In the genomic region with DNA sequence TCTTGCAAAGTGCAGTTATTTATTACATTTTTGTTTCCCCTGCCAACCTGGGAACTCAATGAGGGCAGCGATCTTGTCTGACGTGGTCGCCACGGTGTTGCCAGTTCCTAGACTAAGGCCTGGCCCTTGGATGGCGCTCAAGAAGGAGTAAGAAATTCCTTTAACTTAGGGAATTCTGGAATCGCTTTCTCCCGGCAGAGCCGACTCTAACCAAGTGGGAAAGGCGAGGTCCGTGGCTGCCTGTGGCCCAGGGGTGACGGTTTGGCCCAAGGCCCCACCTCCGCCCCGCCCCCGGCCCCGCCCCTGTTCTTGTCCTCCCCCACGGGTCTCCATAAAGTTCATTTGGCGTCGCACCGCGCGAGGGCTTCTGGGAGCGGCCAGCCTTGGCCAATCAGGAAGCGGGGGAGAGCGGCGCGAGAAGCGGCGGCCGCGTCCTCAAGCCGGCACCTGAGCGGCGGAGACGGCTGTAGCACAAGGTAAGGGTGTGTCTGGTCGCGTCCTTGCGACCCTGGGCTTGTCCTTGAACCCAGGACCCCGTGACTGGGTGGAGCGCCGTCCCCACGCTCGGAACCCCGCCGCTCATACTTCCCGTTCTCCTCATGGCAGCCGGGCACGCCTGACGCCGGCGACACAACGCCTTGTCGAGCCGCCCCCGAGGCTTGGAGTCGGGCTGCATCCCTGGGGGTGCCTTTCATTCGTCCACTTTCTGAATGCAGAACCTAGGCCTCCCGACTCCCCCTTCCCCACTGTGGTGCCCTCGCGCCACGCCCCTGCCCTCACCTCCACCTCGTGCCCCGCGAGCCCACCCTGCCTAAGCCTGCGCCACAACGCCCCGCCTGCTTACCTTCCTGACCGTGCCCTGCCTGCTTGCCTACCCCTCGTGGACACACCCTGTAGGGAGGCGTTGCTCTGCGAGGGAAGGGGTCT, we compare ENCODE assay signal across 1 cellular context.
A peak's percentile ranks its signal among the peaks of the same experiment; 100 is the strongest.
TF ChIP-seq lines count a peak whose summit lies in the region.

NUP93 (plus strand) TSS at position 394 of the 927 bp plus-strand sequence. CDS start 18,119 bp downstream, outside the sequence.

TF ChIP-seq in HepG2, 621 proteins besides CTCF, POLR2A, EP300 and RAD21 (continued from another document and continues in another):
- TF ChIP-seq, protein P1, sequence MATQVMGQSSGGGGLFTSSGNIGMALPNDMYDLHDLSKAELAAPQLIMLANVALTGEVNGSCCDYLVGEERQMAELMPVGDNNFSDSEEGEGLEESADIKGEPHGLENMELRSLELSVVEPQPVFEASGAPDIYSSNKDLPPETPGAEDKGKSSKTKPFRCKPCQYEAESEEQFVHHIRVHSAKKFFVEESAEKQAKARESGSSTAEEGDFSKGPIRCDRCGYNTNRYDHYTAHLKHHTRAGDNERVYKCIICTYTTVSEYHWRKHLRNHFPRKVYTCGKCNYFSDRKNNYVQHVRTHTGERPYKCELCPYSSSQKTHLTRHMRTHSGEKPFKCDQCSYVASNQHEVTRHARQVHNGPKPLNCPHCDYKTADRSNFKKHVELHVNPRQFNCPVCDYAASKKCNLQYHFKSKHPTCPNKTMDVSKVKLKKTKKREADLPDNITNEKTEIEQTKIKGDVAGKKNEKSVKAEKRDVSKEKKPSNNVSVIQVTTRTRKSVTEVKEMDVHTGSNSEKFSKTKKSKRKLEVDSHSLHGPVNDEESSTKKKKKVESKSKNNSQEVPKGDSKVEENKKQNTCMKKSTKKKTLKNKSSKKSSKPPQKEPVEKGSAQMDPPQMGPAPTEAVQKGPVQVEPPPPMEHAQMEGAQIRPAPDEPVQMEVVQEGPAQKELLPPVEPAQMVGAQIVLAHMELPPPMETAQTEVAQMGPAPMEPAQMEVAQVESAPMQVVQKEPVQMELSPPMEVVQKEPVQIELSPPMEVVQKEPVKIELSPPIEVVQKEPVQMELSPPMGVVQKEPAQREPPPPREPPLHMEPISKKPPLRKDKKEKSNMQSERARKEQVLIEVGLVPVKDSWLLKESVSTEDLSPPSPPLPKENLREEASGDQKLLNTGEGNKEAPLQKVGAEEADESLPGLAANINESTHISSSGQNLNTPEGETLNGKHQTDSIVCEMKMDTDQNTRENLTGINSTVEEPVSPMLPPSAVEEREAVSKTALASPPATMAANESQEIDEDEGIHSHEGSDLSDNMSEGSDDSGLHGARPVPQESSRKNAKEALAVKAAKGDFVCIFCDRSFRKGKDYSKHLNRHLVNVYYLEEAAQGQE (IDR thresholded peaks at IDR 0.05; ENCODE audit: borderline replicate concordance in 1 of 2, low read depth in 1 of 2, low read length in 2 of 2), result no peak
- TF ChIP-seq JUND (CRISPR knock-in tag; IDR thresholded peaks at IDR 0.05) (no peak), ZMYM4 (CRISPR knock-in tag; IDR thresholded peaks at IDR 0.05) (peak; percentile 83), ZFP36 (IDR thresholded peaks at IDR 0.05; ENCODE audit: borderline replicate concordance, low read depth, low read length, partially characterized antibody) (no peak), ZNF607 (CRISPR knock-in tag; IDR thresholded peaks at IDR 0.05; ENCODE audit: borderline replicate concordance) (peak; percentile 87), ZBTB3 (CRISPR knock-in tag; IDR thresholded peaks at IDR 0.05; ENCODE audit: borderline replicate concordance, low read depth) (no peak), ZNF660 (CRISPR knock-in tag; IDR thresholded peaks at IDR 0.05; ENCODE audit: borderline replicate concordance, low read depth) (no peak), ZFP1 (CRISPR knock-in tag; IDR thresholded peaks at IDR 0.05) (peak; percentile 37; the same call in 1 of the 2 replicates), FOXK1 (CRISPR knock-in tag; IDR thresholded peaks at IDR 0.05; ENCODE audit: borderline replicate concordance, low read depth) (peak; percentile 81), ZNF839 (CRISPR knock-in tag; IDR thresholded peaks at IDR 0.05; ENCODE audit: borderline replicate concordance) (no peak; the same call in 1 of the 2 replicates), DR1 (CRISPR knock-in tag; IDR thresholded peaks at IDR 0.05) (no peak), NBN (conservative IDR thresholded peaks at IDR 0.05) (no peak), HDAC2 (CRISPR knock-in tag; IDR thresholded peaks at IDR 0.05) (peak; percentile 77), KLF16 (CRISPR knock-in tag; IDR thresholded peaks at IDR 0.05) (peak; percentile 24 to 83; a peak in 2 of 4 replicates), SPEN (CRISPR knock-in tag; IDR thresholded peaks at IDR 0.05; ENCODE audit: low read depth) (peak; percentile 93), SUZ12 (IDR thresholded peaks at IDR 0.05; ENCODE audit: low read depth, low read length) (peak; percentile 60), REXO4 (CRISPR knock-in tag; IDR thresholded peaks at IDR 0.05; ENCODE audit: borderline replicate concordance) (no peak), SP4 (CRISPR knock-in tag; IDR thresholded peaks at IDR 0.05) (peak; percentile 93), NCOA2 (CRISPR knock-in tag; IDR thresholded peaks at IDR 0.05) (peak; percentile 60), SRSF9 (IDR thresholded peaks at IDR 0.05; ENCODE audit: borderline replicate concordance, insufficient read depth, low read depth, low read length, poor library complexity, severe bottlenecking) (no peak), ZNF180 (CRISPR knock-in tag; IDR thresholded peaks at IDR 0.05; ENCODE audit: borderline replicate concordance, low read depth) (no peak; the same call in 1 of the 2 replicates), TCF12 (IDR thresholded peaks at IDR 0.05) (no peak), TCF12 (CRISPR knock-in tag; IDR thresholded peaks at IDR 0.05) (no peak), ZNF432 (CRISPR knock-in tag; IDR thresholded peaks at IDR 0.05; ENCODE audit: borderline replicate concordance) (no peak), ZFP36L2 (CRISPR knock-in tag; IDR thresholded peaks at IDR 0.05) (0 out of 2 replicates have a peak, but pooled peaks have one; percentile 13), SOX6 (IDR thresholded peaks at IDR 0.05) (no peak), SOX6 (CRISPR knock-in tag; IDR thresholded peaks at IDR 0.05) (peak; percentile 37; the same call in 1 of the 2 replicates), NCOA5 (CRISPR knock-in tag; IDR thresholded peaks at IDR 0.05) (no peak), ZNF143 (CRISPR knock-in tag; IDR thresholded peaks at IDR 0.05) (peak; percentile 91), ZIK1 (CRISPR knock-in tag; IDR thresholded peaks at IDR 0.05; ENCODE audit: borderline replicate concordance, low read depth) (no peak; the same call in 1 of the 2 replicates), ZNF282 (IDR thresholded peaks at IDR 0.05; ENCODE audit: partially characterized antibody) (no peak), MTA1 (CRISPR knock-in tag; IDR thresholded peaks at IDR 0.05; ENCODE audit: borderline replicate concordance) (peak; percentile 87; the same call in 1 of the 2 replicates), KLF12 (CRISPR knock-in tag; IDR thresholded peaks at IDR 0.05; ENCODE audit: borderline replicate concordance) (peak; percentile 85), ZNF496 (CRISPR knock-in tag; IDR thresholded peaks at IDR 0.05; ENCODE audit: insufficient replicate concordance) (no peak), PLRG1 (conservative IDR thresholded peaks at IDR 0.05) (no peak), BRF2 (CRISPR knock-in tag; IDR thresholded peaks at IDR 0.05) (no peak), NCOR1 (IDR thresholded peaks at IDR 0.05; ENCODE audit: borderline replicate concordance, low read length) (no peak; the same call in 1 of the 2 replicates), ZNF460 (CRISPR knock-in tag; IDR thresholded peaks at IDR 0.05; ENCODE audit: borderline replicate concordance) (no peak), ZNF484 (CRISPR knock-in tag; IDR thresholded peaks at IDR 0.05; ENCODE audit: borderline replicate concordance, low read depth) (no peak), ZNF644 (CRISPR knock-in tag; IDR thresholded peaks at IDR 0.05; ENCODE audit: low read depth) (no peak), ETV6 (CRISPR knock-in tag; conservative IDR thresholded peaks at IDR 0.05) (0 out of 2 replicates have a peak, but pooled peaks have one; percentile 71), TMF1 (CRISPR knock-in tag; IDR thresholded peaks at IDR 0.05; ENCODE audit: low read depth) (peak; percentile 53; the same call in 1 of the 2 replicates)
- TF ChIP-seq, protein P2, sequence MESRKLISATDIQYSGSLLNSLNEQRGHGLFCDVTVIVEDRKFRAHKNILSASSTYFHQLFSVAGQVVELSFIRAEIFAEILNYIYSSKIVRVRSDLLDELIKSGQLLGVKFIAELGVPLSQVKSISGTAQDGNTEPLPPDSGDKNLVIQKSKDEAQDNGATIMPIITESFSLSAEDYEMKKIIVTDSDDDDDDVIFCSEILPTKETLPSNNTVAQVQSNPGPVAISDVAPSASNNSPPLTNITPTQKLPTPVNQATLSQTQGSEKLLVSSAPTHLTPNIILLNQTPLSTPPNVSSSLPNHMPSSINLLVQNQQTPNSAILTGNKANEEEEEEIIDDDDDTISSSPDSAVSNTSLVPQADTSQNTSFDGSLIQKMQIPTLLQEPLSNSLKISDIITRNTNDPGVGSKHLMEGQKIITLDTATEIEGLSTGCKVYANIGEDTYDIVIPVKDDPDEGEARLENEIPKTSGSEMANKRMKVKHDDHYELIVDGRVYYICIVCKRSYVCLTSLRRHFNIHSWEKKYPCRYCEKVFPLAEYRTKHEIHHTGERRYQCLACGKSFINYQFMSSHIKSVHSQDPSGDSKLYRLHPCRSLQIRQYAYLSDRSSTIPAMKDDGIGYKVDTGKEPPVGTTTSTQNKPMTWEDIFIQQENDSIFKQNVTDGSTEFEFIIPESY (CRISPR knock-in tag; IDR thresholded peaks at IDR 0.05), result 0 out of 2 replicates have a peak, but pooled peaks have one; percentile 14
- TF ChIP-seq, protein P3, sequence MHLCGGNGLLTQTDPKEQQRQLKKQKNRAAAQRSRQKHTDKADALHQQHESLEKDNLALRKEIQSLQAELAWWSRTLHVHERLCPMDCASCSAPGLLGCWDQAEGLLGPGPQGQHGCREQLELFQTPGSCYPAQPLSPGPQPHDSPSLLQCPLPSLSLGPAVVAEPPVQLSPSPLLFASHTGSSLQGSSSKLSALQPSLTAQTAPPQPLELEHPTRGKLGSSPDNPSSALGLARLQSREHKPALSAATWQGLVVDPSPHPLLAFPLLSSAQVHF (CRISPR knock-in tag; IDR thresholded peaks at IDR 0.05), result no peak
- TF ChIP-seq, protein P4, sequence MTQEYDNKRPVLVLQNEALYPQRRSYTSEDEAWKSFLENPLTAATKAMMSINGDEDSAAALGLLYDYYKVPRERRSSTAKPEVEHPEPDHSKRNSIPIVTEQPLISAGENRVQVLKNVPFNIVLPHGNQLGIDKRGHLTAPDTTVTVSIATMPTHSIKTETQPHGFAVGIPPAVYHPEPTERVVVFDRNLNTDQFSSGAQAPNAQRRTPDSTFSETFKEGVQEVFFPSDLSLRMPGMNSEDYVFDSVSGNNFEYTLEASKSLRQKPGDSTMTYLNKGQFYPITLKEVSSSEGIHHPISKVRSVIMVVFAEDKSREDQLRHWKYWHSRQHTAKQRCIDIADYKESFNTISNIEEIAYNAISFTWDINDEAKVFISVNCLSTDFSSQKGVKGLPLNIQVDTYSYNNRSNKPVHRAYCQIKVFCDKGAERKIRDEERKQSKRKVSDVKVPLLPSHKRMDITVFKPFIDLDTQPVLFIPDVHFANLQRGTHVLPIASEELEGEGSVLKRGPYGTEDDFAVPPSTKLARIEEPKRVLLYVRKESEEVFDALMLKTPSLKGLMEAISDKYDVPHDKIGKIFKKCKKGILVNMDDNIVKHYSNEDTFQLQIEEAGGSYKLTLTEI (CRISPR knock-in tag; conservative IDR thresholded peaks at IDR 0.05), result no peak
- TF ChIP-seq, protein P5, sequence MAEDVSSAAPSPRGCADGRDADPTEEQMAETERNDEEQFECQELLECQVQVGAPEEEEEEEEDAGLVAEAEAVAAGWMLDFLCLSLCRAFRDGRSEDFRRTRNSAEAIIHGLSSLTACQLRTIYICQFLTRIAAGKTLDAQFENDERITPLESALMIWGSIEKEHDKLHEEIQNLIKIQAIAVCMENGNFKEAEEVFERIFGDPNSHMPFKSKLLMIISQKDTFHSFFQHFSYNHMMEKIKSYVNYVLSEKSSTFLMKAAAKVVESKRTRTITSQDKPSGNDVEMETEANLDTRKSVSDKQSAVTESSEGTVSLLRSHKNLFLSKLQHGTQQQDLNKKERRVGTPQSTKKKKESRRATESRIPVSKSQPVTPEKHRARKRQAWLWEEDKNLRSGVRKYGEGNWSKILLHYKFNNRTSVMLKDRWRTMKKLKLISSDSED (CRISPR knock-in tag; IDR thresholded peaks at IDR 0.05), result peak; percentile 70
- TF ChIP-seq, protein P6, sequence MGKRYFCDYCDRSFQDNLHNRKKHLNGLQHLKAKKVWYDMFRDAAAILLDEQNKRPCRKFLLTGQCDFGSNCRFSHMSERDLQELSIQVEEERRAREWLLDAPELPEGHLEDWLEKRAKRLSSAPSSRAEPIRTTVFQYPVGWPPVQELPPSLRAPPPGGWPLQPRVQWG (CRISPR knock-in tag; IDR thresholded peaks at IDR 0.05; ENCODE audit: borderline replicate concordance, low read depth), result no peak
- TF ChIP-seq, protein P7, sequence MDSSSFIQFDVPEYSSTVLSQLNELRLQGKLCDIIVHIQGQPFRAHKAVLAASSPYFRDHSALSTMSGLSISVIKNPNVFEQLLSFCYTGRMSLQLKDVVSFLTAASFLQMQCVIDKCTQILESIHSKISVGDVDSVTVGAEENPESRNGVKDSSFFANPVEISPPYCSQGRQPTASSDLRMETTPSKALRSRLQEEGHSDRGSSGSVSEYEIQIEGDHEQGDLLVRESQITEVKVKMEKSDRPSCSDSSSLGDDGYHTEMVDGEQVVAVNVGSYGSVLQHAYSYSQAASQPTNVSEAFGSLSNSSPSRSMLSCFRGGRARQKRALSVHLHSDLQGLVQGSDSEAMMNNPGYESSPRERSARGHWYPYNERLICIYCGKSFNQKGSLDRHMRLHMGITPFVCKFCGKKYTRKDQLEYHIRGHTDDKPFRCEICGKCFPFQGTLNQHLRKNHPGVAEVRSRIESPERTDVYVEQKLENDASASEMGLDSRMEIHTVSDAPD (CRISPR knock-in tag; IDR thresholded peaks at IDR 0.05), result 0 out of 2 replicates have a peak, but pooled peaks have one; percentile 33
- TF ChIP-seq, protein P8, sequence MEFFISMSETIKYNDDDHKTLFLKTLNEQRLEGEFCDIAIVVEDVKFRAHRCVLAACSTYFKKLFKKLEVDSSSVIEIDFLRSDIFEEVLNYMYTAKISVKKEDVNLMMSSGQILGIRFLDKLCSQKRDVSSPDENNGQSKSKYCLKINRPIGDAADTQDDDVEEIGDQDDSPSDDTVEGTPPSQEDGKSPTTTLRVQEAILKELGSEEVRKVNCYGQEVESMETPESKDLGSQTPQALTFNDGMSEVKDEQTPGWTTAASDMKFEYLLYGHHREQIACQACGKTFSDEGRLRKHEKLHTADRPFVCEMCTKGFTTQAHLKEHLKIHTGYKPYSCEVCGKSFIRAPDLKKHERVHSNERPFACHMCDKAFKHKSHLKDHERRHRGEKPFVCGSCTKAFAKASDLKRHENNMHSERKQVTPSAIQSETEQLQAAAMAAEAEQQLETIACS (CRISPR knock-in tag; IDR thresholded peaks at IDR 0.05), result no peak; the same call in 1 of the 2 replicates
